Comparison of ENCODE assay signal across 22 cellular contexts in the genomic region with DNA sequence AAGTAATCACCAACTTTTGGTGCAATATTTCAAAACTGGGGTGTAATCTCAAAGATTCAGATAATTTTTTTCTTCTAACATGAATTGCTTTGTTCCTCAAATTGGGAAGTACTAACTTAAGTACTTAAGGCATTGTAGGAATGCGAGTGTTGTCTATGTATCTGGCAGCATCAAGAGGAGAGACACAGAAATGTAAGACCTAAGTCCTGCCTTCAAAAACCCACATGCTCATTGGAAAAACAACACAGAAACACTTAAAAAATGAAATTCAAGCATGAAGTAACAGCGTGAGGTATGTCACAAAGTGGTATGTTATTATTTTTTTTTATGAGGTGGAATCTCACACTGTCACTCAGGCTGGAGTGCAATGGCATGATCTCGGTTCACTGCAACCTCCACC.
A peak's percentile ranks its signal among the peaks of the same experiment; 100 is the strongest.
DNase-seq lines count a peak whose midpoint lies in the region; ATAC-seq and TF ChIP-seq lines count a peak whose summit lies in the region.
"Had no signal": no experiment of that assay in that cellular context is flagged by ENCODE, and none has a peak within 500 bp of the region (broad histone marks: within the 10 kb centered on the region; RNA-seq: fewer than 3 reads in every experiment).

No MANE protein-coding gene starts in this region.

- no peak for ATAC-seq in left ventricle myocardium superior

- no TSS peak for BruUV-seq in mammary epithelial cell (replicated peaks; lab: Mats Ljungman, UMichigan)

- DNase-seq in EH (ENCODE audit: low read depth) (peak; percentile 44), fibroblast of the aortic adventitia (ENCODE audit: low read depth) (peak; percentile 29), uterus (no peak), left ventricle myocardium superior (no peak), mammary epithelial cell (no peak), Ammon's horn (ENCODE audit: low spot score) (no peak)
- DNase-seq: 8988T; ACHN; AML-193; BE2C; C1 segment of cervical spinal cord; CD4-positive, alpha-beta memory T cell; CD4-positive, CD25-positive, alpha-beta regulatory T cell; CD8-positive, alpha-beta memory T cell; COR-L47; DMS 273 treated with DMSO at 0.1 percent for 48 hours; DMS153; DMS53; DMS79; DND-41; GF-D8 had no signal

- no peaks in the 10 kb centered on the region for H3K9me3 ChIP-seq in uterus
- H3K9me3 ChIP-seq in mammary epithelial cell (replicated peaks; ENCODE audit: insufficient read depth, low read length), result no peaks in the 10 kb centered on the region
- H3K9me3 ChIP-seq: BE2C, BLaER1 had no signal

- H2AFZ ChIP-seq in mammary epithelial cell (ENCODE audit: low read depth, low read length), result no peak overlapping the region

- peak overlapping the region; percentile 35 to 54 for H3K27ac ChIP-seq in uterus
- H3K27ac ChIP-seq in mammary epithelial cell (ENCODE audit: insufficient read depth, low read depth, low read length), result no peak overlapping the region
- H3K27ac ChIP-seq: BLaER1 had no signal

- no peak overlapping the region for H3K4me3 ChIP-seq in fibroblast of the aortic adventitia (ENCODE audit: low read depth, low read length)
- no peak overlapping the region for H3K4me3 ChIP-seq in uterus
- no peak overlapping the region for H3K4me3 ChIP-seq in mammary epithelial cell (replicated peaks in 1 of 3; ENCODE audit: insufficient read depth in 1 of 3, low read depth in 2 of 3, low read length in 3 of 3)
- H3K4me3 ChIP-seq: BLaER1 had no signal

- H4K20me1 ChIP-seq in mammary epithelial cell (ENCODE audit: insufficient read depth, low read length), result no peaks in the 10 kb centered on the region
- H4K20me1 ChIP-seq: BLaER1 had no signal

- no peak for TF ChIP-seq POLR2A in uterus (IDR thresholded peaks at IDR 0.05)

- whole genome bisulfite sequencing in mammary epithelial cell (ENCODE audit: low coverage, missing lambda C conversion rate), result 69% methylated on average over 3 of the region's 3 CpGs

- H3K9ac ChIP-seq in mammary epithelial cell (ENCODE audit: insufficient read depth, low read length), result no peak overlapping the region
- H3K9ac ChIP-seq: BLaER1 had no signal

- TF ChIP-seq CTCF in fibroblast of the aortic adventitia (IDR thresholded peaks at IDR 0.05; ENCODE audit: insufficient read depth, low read length) (no peak), uterus (IDR thresholded peaks at IDR 0.05) (no peak), mammary epithelial cell (conservative IDR thresholded peaks at IDR 0.05 in 1 of 2, IDR thresholded peaks at IDR 0.05 in 1 of 2; ENCODE audit: extremely low read depth in 1 of 2, insufficient read depth in 1 of 2, low read depth in 1 of 2, low read length in 2 of 2) (no peak)

- dilution Hi-C loops in mammary epithelial cell (cut with HindIII; ENCODE audit: low sequenced_read_pairs), result no loop called here

- H3K27me3 ChIP-seq in uterus (no peaks in the 10 kb centered on the region), mammary epithelial cell (ENCODE audit: insufficient read depth, low read length) (no peaks in the 10 kb centered on the region)
- H3K27me3 ChIP-seq: BE2C, BLaER1 had no signal

- no peaks in the 10 kb centered on the region for H3K79me2 ChIP-seq in mammary epithelial cell (ENCODE audit: insufficient read depth, low read length)

- no peak overlapping the region for H3K4me2 ChIP-seq in mammary epithelial cell (ENCODE audit: insufficient read depth, low read depth, low read length)
- H3K4me2 ChIP-seq: BLaER1 had no signal

- H3K4me1 ChIP-seq in uterus, result peaks cover 0 to 9% of the 10 kb centered on the region in 2 donors
- H3K4me1 ChIP-seq in mammary epithelial cell (ENCODE audit: insufficient read depth, low read length), result peaks cover 5% of the 10 kb centered on the region

- in situ Hi-C loops in mammary epithelial cell (cut with MboI; ENCODE audit: low sequenced_read_pairs in 2 of 2), result no loop called here

- CTCF ChIA-PET in mammary epithelial cell (lab: Charles Lee; ENCODE audit: low non-redundant PET), result no interaction called here

- H3K36me3 ChIP-seq in uterus, result no peaks in the 10 kb centered on the region
- no peaks in the 10 kb centered on the region for H3K36me3 ChIP-seq in mammary epithelial cell (ENCODE audit: insufficient read depth, low read length)
- H3K36me3 ChIP-seq: BE2C, BLaER1 had no signal

- intact Hi-C loops in uterus (cut with DNase I; ENCODE audit: low total_unique reads), result no loop called here
- intact Hi-C loops in left ventricle myocardium superior (cut with micrococcal nuclease), result no loop called here
- intact Hi-C loops in mammary epithelial cell (cut with micrococcal nuclease), result loop anchor here (10.0 kb wide), 1 partner anchor 187 kb away; no protein-coding TSS in a partner anchor

Comparison
In these comparisons a context has a peak if more than half of its experiments do, and no peak if none do; other contexts are left out.
1. DNase-seq: peak in EH (single experiment) and fibroblast of the aortic adventitia (single experiment); none in uterus (0 of 2), left ventricle myocardium superior (single experiment), mammary epithelial cell (single experiment) and Ammon's horn (single experiment).